In the genomic region with DNA sequence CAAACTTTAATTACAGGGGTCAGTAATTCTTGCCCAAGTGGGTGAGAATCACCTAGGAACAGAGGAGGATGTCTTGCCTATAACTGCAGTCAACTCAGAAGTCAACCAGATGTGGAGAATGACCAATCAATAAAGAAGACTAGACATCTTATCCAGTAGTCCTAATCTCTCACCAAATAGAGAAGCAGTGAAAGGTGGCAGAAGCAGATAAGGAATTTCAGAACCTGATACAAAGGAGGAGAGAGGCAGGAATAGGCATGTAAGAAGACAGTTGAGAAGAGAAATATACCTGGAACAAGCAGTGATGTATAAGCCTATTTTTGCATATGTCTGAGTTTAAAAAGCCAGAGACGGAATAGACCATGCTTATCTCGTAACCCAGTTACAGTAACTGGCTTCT, we compare ENCODE assay signal across 1 cellular context.
TF ChIP-seq lines count a peak whose summit lies in the region.

No MANE protein-coding gene starts in this region.

TF ChIP-seq in K562, 482 proteins besides CTCF, POLR2A, EP300 and RAD21 (continued from another document and continues in another):
- TF ChIP-seq, protein P1, sequence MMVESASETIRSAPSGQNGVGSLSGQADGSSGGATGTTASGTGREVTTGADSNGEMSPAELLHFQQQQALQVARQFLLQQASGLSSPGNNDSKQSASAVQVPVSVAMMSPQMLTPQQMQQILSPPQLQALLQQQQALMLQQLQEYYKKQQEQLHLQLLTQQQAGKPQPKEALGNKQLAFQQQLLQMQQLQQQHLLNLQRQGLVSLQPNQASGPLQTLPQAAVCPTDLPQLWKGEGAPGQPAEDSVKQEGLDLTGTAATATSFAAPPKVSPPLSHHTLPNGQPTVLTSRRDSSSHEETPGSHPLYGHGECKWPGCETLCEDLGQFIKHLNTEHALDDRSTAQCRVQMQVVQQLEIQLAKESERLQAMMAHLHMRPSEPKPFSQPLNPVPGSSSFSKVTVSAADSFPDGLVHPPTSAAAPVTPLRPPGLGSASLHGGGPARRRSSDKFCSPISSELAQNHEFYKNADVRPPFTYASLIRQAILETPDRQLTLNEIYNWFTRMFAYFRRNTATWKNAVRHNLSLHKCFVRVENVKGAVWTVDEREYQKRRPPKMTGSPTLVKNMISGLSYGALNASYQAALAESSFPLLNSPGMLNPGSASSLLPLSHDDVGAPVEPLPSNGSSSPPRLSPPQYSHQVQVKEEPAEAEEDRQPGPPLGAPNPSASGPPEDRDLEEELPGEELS (CRISPR knock-in tag; IDR thresholded peaks at IDR 0.05; ENCODE audit: borderline replicate concordance) = no peak
- TF ChIP-seq ESRRB (CRISPR knock-in tag; IDR thresholded peaks at IDR 0.05; ENCODE audit: borderline replicate concordance) (no peak), CEBPZ (IDR thresholded peaks at IDR 0.05; ENCODE audit: borderline replicate concordance, low read depth, low read length) (no peak), ZNF274 (IDR thresholded peaks at IDR 0.05; ENCODE audit: borderline replicate concordance, low read depth, low read length) (no peak), NCOR1 (IDR thresholded peaks at IDR 0.05) (peak; percentile 89), ZBTB34 (CRISPR knock-in tag; IDR thresholded peaks at IDR 0.05) (no peak), ZNF253 (CRISPR knock-in tag; conservative IDR thresholded peaks at IDR 0.05) (no peak), ATF4 (CRISPR knock-in tag; IDR thresholded peaks at IDR 0.05) (no peak), CBFA2T3 (IDR thresholded peaks at IDR 0.05) (peak; percentile 95), HES1 (IDR thresholded peaks at IDR 0.05; ENCODE audit: low read depth) (peak; percentile 36; the same call in 1 of the 2 replicates), ZNF124 (CRISPR knock-in tag; IDR thresholded peaks at IDR 0.05) (no peak), KAT8 (IDR thresholded peaks at IDR 0.05; ENCODE audit: low read depth) (no peak), TRIM24 (IDR thresholded peaks at IDR 0.05) (peak; percentile 76 to 87), ZNF146 (CRISPR knock-in tag; IDR thresholded peaks at IDR 0.05; ENCODE audit: unreplicated experiment) (no peak), ZNF407 (IDR thresholded peaks at IDR 0.05; ENCODE audit: low read depth) (no peak), SMAD4 (CRISPR knock-in tag; conservative IDR thresholded peaks at IDR 0.05) (peak; percentile 60), SP1 (CRISPR knock-in tag; IDR thresholded peaks at IDR 0.05) (no peak), ARID2 (IDR thresholded peaks at IDR 0.05) (no peak), HMBOX1 (IDR thresholded peaks at IDR 0.05) (peak; percentile 95), MAFF (IDR thresholded peaks at IDR 0.05; ENCODE audit: low read length) (no peak), TCFL5 (CRISPR knock-in tag; conservative IDR thresholded peaks at IDR 0.05) (no peak), NCOA1 (IDR thresholded peaks at IDR 0.05; ENCODE audit: low read depth) (no peak), HNRNPL (IDR thresholded peaks at IDR 0.05; ENCODE audit: low read depth, low read length) (no peak), ZBTB1 (CRISPR knock-in tag; IDR thresholded peaks at IDR 0.05; ENCODE audit: borderline replicate concordance, low read depth) (no peak), ZNF174 (CRISPR knock-in tag; IDR thresholded peaks at IDR 0.05) (no peak), C11orf30 (IDR thresholded peaks at IDR 0.05; ENCODE audit: low read depth) (no peak), RB1 (IDR thresholded peaks at IDR 0.05; ENCODE audit: low read depth) (no peak)
- TF ChIP-seq, protein P2, sequence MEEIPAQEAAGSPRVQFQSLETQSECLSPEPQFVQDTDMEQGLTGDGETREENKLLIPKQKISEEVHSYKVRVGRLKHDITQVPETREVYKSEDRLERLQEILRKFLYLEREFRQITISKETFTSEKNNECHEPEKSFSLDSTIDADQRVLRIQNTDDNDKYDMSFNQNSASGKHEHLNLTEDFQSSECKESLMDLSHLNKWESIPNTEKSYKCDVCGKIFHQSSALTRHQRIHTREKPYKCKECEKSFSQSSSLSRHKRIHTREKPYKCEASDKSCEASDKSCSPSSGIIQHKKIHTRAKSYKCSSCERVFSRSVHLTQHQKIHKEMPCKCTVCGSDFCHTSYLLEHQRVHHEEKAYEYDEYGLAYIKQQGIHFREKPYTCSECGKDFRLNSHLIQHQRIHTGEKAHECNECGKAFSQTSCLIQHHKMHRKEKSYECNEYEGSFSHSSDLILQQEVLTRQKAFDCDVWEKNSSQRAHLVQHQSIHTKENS (CRISPR knock-in tag; IDR thresholded peaks at IDR 0.05) = no peak
- TF ChIP-seq, protein P3, sequence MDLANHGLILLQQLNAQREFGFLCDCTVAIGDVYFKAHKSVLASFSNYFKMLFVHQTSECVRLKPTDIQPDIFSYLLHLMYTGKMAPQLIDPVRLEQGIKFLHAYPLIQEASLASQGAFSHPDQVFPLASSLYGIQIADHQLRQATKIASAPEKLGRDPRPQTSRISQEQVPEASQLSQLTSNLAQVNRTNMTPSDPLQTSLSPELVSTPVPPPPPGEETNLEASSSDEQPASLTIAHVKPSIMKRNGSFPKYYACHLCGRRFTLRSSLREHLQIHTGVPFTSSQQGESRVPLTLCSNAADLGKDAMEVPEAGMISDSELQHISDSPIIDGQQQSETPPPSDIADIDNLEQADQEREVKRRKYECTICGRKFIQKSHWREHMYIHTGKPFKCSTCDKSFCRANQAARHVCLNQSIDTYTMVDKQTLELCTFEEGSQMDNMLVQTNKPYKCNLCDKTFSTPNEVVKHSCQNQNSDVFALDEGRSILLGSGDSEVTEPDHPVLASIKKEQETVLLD (IDR thresholded peaks at IDR 0.05) = no peak
- TF ChIP-seq, protein P4, sequence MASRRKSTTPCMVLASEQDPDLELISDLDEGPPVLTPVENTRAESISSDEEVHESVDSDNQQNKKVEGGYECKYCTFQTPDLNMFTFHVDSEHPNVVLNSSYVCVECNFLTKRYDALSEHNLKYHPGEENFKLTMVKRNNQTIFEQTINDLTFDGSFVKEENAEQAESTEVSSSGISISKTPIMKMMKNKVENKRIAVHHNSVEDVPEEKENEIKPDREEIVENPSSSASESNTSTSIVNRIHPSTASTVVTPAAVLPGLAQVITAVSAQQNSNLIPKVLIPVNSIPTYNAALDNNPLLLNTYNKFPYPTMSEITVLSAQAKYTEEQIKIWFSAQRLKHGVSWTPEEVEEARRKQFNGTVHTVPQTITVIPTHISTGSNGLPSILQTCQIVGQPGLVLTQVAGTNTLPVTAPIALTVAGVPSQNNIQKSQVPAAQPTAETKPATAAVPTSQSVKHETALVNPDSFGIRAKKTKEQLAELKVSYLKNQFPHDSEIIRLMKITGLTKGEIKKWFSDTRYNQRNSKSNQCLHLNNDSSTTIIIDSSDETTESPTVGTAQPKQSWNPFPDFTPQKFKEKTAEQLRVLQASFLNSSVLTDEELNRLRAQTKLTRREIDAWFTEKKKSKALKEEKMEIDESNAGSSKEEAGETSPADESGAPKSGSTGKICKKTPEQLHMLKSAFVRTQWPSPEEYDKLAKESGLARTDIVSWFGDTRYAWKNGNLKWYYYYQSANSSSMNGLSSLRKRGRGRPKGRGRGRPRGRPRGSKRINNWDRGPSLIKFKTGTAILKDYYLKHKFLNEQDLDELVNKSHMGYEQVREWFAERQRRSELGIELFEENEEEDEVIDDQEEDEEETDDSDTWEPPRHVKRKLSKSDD (conservative IDR thresholded peaks at IDR 0.05; ENCODE audit: low read length) = no peak
